ENCODE assay signal across 17 cellular contexts in genomic region chr17:66841328-66841727, GRCh38. TPM values are rescaled to one million over a fixed set of nuclear protein-coding genes. Genes with fewer than 3 reads are reported as not detected.
DNase-seq lines count a peak whose midpoint lies in the region; FAIRE-seq and TF ChIP-seq lines count a peak whose summit lies in the region.
"Had no signal": no experiment of that assay in that cellular context is flagged by ENCODE, and none has a peak within 500 bp of the region (broad histone marks: within the 10 kb centered on the region; RNA-seq: fewer than 3 reads in every experiment).

No MANE protein-coding gene starts in this region.

- H3K18ac ChIP-seq in H1 (ENCODE audit: extremely low read depth, low read length), result no peak overlapping the region

- POLR2A ChIA-PET in H1 (lab: Charles Lee; ENCODE audit: partially characterized antibody), result interaction anchor here (0.5 to 1.0 kb wide), 2 partner anchors 12 to 59 kb away, joined by 3 read pairs; no protein-coding TSS in a partner anchor

- H3K27me3 ChIP-seq in H1 (replicated peaks in 1 of 4; ENCODE audit: control insufficient read depth in 3 of 4, extremely low read depth in 1 of 4, insufficient read depth in 3 of 4, low read length in 3 of 4) (0 out of 7 replicates have a peak, but pooled peaks cover 0 to 3% (median 0%) of the 10 kb centered on the region in 4 experiments), neural progenitor cell (peaks cover 14% of the 10 kb centered on the region)

- no peak overlapping the region for H4K91ac ChIP-seq in H1 (replicated peaks; ENCODE audit: insufficient read length, low read length)

- no peak overlapping the region for H4K8ac ChIP-seq in H1 (ENCODE audit: extremely low read depth, insufficient read depth, low read length)

- DNase-seq in SIG-M5 treated with dmso at 0.1 percent for 504 hours (lab: John Stamatoyannopoulos, UW; ENCODE audit: unreplicated experiment), result peak; percentile 20
- DNase-seq in SIG-M5 (lab: John Stamatoyannopoulos, UW), result no peak
- DNase-seq in LNCaP clone FGC (ENCODE audit: low read depth), result no peak
- DNase-seq in H1 (ENCODE audit: low read depth in 1 of 2, low spot score in 2 of 2), result no peak
- DNase-seq in posterior vena cava (ENCODE audit: low spot score), result peak; percentile 58
- no peak for DNase-seq in midbrain (lab: John Stamatoyannopoulos, UW)
- no peak for DNase-seq in NCI-H2171 treated with DMSO at 0.1 percent for 48 hours (lab: John Stamatoyannopoulos, UW)
- no peak for DNase-seq in neural progenitor cell (ENCODE audit: low spot score)
- DNase-seq: GOT3, MM.1S, NCI-H1105 treated with DMSO at 0.1 percent for 48 hours, NCI-H2029 treated with DMSO at 0.1 percent for 48 hours, NCI-H524 treated with DMSO at 0.1 percent for 48 hours, SHP77 had no signal

- CTCF ChIA-PET in H1 (lab: Charles Lee; ENCODE audit: partially characterized antibody), result interaction anchor here (0.5 to 2.4 kb wide), 20 partner anchors 10 to 174 kb away, joined by 3 to 9 read pairs (median 4); no protein-coding TSS in a partner anchor

- peaks cover 7% of the 10 kb centered on the region for H3K4me1 Mint-ChIP-seq in neural progenitor cell
- H3K4me1 Mint-ChIP-seq: CD14-positive monocyte had no signal

- no peak overlapping the region for H4K5ac ChIP-seq in H1 (ENCODE audit: insufficient read length, low read depth, low read length)

- no peak overlapping the region for H2AK5ac ChIP-seq in H1 (ENCODE audit: low read depth, low read length)

- TF ChIP-seq EP300 in H1 (IDR thresholded peaks at IDR 0.05; ENCODE audit: borderline replicate concordance in 1 of 2, low read depth in 2 of 2, low read length in 2 of 2), result no peak

- H3K79me1 ChIP-seq in H1 (ENCODE audit: low read depth, low read length), result 0 out of 2 replicates have a peak, but pooled peaks cover 2% of the 10 kb centered on the region

- H3K4ac ChIP-seq in H1 (replicated peaks; ENCODE audit: insufficient read length, low read depth, low read length), result no peak overlapping the region

- no peaks in the 10 kb centered on the region for H4K20me1 ChIP-seq in H1 (replicated peaks in 1 of 2; ENCODE audit: control insufficient read depth in 1 of 2, insufficient read depth in 2 of 2, low read length in 2 of 2)
- peaks cover 3% of the 10 kb centered on the region for H4K20me1 ChIP-seq in neural progenitor cell (ENCODE audit: low read depth)

- no peak overlapping the region for H2BK5ac ChIP-seq in H1 (ENCODE audit: low read depth, low read length)

- no peak overlapping the region for H3K23ac ChIP-seq in H1 (ENCODE audit: insufficient read length)

- H3K27ac ChIP-seq in H1 (ENCODE audit: low read depth, low read length) (no peak overlapping the region), neural progenitor cell (no peak overlapping the region)
- H3K27ac ChIP-seq: A549, KMS-11 had no signal

- H3K9me3 Mint-ChIP-seq in neural progenitor cell, result peaks cover 3% of the 10 kb centered on the region

- H3K56ac ChIP-seq in H1 (replicated peaks; ENCODE audit: insufficient read length, low read depth, low read length), result no peak overlapping the region

- H3K4me2 ChIP-seq in H1 (ENCODE audit: insufficient read depth in 1 of 2, low read depth in 2 of 2, low read length in 2 of 2) (no peak overlapping the region), neural progenitor cell (no peak overlapping the region)
- H3K4me2 ChIP-seq: A549, KMS-11 had no signal

- TF ChIP-seq CTCF in LNCaP clone FGC (IDR thresholded peaks at IDR 0.05; ENCODE audit: control insufficient read depth, extremely low read depth, insufficient read depth), result 0 out of 2 replicates have a peak, but pooled peaks have one; percentile 16
- TF ChIP-seq CTCF in H1 (IDR thresholded peaks at IDR 0.05; ENCODE audit: control extremely low read depth in 1 of 3, insufficient read depth in 1 of 3, low read depth in 1 of 3, low read length in 3 of 3), result peak in 2 of 3 experiments; percentile 29 to 43; a peak in 3 of 4 replicates
- no peak for TF ChIP-seq CTCF in neural progenitor cell (IDR thresholded peaks at IDR 0.05)

- H3F3A ChIP-seq in neural progenitor cell (ENCODE audit: low read depth), result no peaks in the 10 kb centered on the region

- no peak overlapping the region for H2BK20ac ChIP-seq in H1 (ENCODE audit: low read length)

- H3K4me1 ChIP-seq in H1 (replicated peaks in 1 of 4; ENCODE audit: control insufficient read depth in 3 of 4, insufficient read depth in 4 of 4, low read length in 3 of 4) (no peaks in the 10 kb centered on the region), neural progenitor cell (no peaks in the 10 kb centered on the region)
- H3K4me1 ChIP-seq: A549 had no signal

- no peak overlapping the region for H3K14ac ChIP-seq in H1 (ENCODE audit: insufficient read length)

- no peak for TF ChIP-seq POLR2A in H1 (IDR thresholded peaks at IDR 0.05; ENCODE audit: control extremely low read depth in 1 of 2, low read depth in 2 of 2, low read length in 2 of 2)

- H3K27me3 Mint-ChIP-seq in neural progenitor cell (ENCODE audit: insufficient read depth, low read depth), result peaks cover 13% of the 10 kb centered on the region

- H3K79me2 ChIP-seq in H1 (ENCODE audit: control insufficient read depth in 1 of 2, insufficient read depth in 2 of 2, low read length in 2 of 2), result no peaks in the 10 kb centered on the region
- no peaks in the 10 kb centered on the region for H3K79me2 ChIP-seq in neural progenitor cell (ENCODE audit: low read depth)

- H3K36me3 Mint-ChIP-seq in neural progenitor cell, result no peaks in the 10 kb centered on the region
- H3K36me3 Mint-ChIP-seq: CD14-positive monocyte had no signal

- H3K4me3 ChIP-seq in LNCaP clone FGC (ENCODE audit: low read depth, low read length) (no peak overlapping the region), H1 (ENCODE audit: extremely low read depth in 1 of 4, insufficient read depth in 2 of 4, low read depth in 3 of 4, low read length in 4 of 4) (no peak overlapping the region), neural progenitor cell (no peak overlapping the region)
- H3K4me3 ChIP-seq: A549 had no signal

- no peak overlapping the region for H3K27ac Mint-ChIP-seq in neural progenitor cell

- peaks cover 0 to 5% of the 10 kb centered on the region in 2 experiments; a peak in 1 of 4 replicates for H3K9me3 ChIP-seq in H1 (ENCODE audit: insufficient read depth in 2 of 2, low read depth in 1 of 2, low read length in 1 of 2)
- H3K9me3 ChIP-seq in neural progenitor cell (ENCODE audit: low read depth), result no peaks in the 10 kb centered on the region

- no peak overlapping the region for H2BK15ac ChIP-seq in H1 (ENCODE audit: low read length)

- peak; percentile 39 to 59; a peak in 3 of 4 replicates for TF ChIP-seq RAD21 in H1 (IDR thresholded peaks at IDR 0.05 in 1 of 2, conservative IDR thresholded peaks at IDR 0.05 in 1 of 2; ENCODE audit: low read depth in 2 of 2, low read length in 2 of 2)

- no peak overlapping the region for H2AFZ ChIP-seq in H1 (ENCODE audit: low read length)
- no peak overlapping the region for H2AFZ ChIP-seq in neural progenitor cell (replicated peaks)

- H2BK12ac ChIP-seq in H1 (ENCODE audit: low read depth, low read length), result no peak overlapping the region

- no peaks in the 10 kb centered on the region for H3K36me3 ChIP-seq in H1 (ENCODE audit: control insufficient read depth in 2 of 4, insufficient read depth in 4 of 4, low read length in 3 of 4)
- no peaks in the 10 kb centered on the region for H3K36me3 ChIP-seq in neural progenitor cell

- H3K9ac ChIP-seq in H1 (replicated peaks in 1 of 4; ENCODE audit: extremely low read depth in 1 of 4, low read depth in 3 of 4, low read length in 3 of 4), result no peak overlapping the region
- H3K9ac ChIP-seq in neural progenitor cell, result no peak overlapping the region
- H3K9ac ChIP-seq: KMS-11 had no signal

- H3K23me2 ChIP-seq in H1 (ENCODE audit: low read depth, low read length), result no peaks in the 10 kb centered on the region

- no peak overlapping the region for H2BK120ac ChIP-seq in H1 (replicated peaks; ENCODE audit: low read depth, low read length)

- no peak for FAIRE-seq in H1 (lab: Jason Lieb, UNC)
- FAIRE-seq: A549 had no signal

- WGBS in H1 (ENCODE audit: extremely low coverage in 1 of 2, insufficient coverage in 1 of 2, insufficient read length in 1 of 2, insufficient replicate concordance in 2 of 2, low coverage in 1 of 2, low lambda C conversion rate in 2 of 2, missing lambda C conversion rate in 1 of 2), 2 experiments, result 65% methylated on average over 4 of the region's 4 CpGs; no CpG with 5 or more reads in 1 of the 2 experiments

- no peak overlapping the region for H3K4me3 Mint-ChIP-seq in neural progenitor cell
- H3K4me3 Mint-ChIP-seq: CD14-positive monocyte had no signal

- intact Hi-C loops in posterior vena cava (cut with DNase I), result no loop called here

TF ChIP-seq in H1, 55 proteins besides CTCF, POLR2A, EP300 and RAD21:
- TF ChIP-seq CREB1 (IDR thresholded peaks at IDR 0.05), result no peak
- no peak for TF ChIP-seq SIX5 (IDR thresholded peaks at IDR 0.05; ENCODE audit: low read depth, low read length)
- TF ChIP-seq RXRA (IDR thresholded peaks at IDR 0.05; ENCODE audit: insufficient read depth, low read depth, low read length), result no peak
- TF ChIP-seq TAF7 (optimal IDR thresholded peaks at IDR 0.05; ENCODE audit: borderline replicate concordance, low read depth, low read length), result no peak
- 0 out of 2 replicates have a peak, but pooled peaks have one; percentile 12 for TF ChIP-seq TEAD4 (IDR thresholded peaks at IDR 0.05; ENCODE audit: low read depth, low read length)
- TF ChIP-seq KDM4A (IDR thresholded peaks at IDR 0.05; ENCODE audit: low read depth, low read length, severe bottlenecking), result no peak

RNA-seq across cellular contexts. Expression of gene CACNG5, which starts 6.4 kb away (rescaled TPM):
- 1.3 and 2.2 TPM in 2 replicates for total RNA-seq in H1 (2021; fragmentation: NEBNext Ultra II Directional; extraction: Animal tissue kit (Norgen Biotek cat#: 25700))
- polyA plus RNA-seq in H1 (2011; rRNA removed), result 3.1 and 4.1 TPM in 2 replicates
- polyA plus RNA-seq in H1 (2011; cell fraction: cytosol; rRNA removed), result 1.8 TPM
- 6.4 TPM for polyA plus RNA-seq in H1 (2011; cell fraction: nucleus; rRNA removed)
- polyA plus RNA-seq in H1 (2012, experiment 1 of 2), result 1.0 to 1.8 TPM (median 1.3 TPM) in 4 replicates
- 0.73 TPM for polyA plus RNA-seq in H1 (2012, experiment 2 of 2)
- 2.2 TPM for polyA plus RNA-seq in H1 (2013, experiment 1 of 2)
- polyA plus RNA-seq in H1 (2013, experiment 2 of 2), result 2.9 TPM
- 5.1 and 8.7 TPM in 2 replicates for polyA minus RNA-seq in H1 (2011; rRNA and poly(A)+ RNA removed)
- 1.8 TPM for polyA minus RNA-seq in H1 (2011; cell fraction: cytosol; rRNA and poly(A)+ RNA removed)
- polyA minus RNA-seq in H1 (2011; cell fraction: nucleus; rRNA and poly(A)+ RNA removed), result 5.4 TPM
- total RNA-seq in posterior vena cava, result not detected
- total RNA-seq in neural progenitor cell (ENCODE audit: low replicate concordance), result not detected in 2 replicates
- polyA plus RNA-seq: CD14-positive monocyte had no signal

Comparison
In these comparisons a context has a peak if more than half of its experiments do, and no peak if none do; other contexts are left out.
1. DNase-seq: peak in SIG-M5 treated with dmso at 0.1 percent for 504 hours (single experiment) and posterior vena cava (single experiment); none in SIG-M5 (single experiment), LNCaP clone FGC (single experiment), H1 (0 of 2), midbrain (single experiment), NCI-H2171 treated with DMSO at 0.1 percent for 48 hours (single experiment) and neural progenitor cell (single experiment).